14 cellular contexts compared by ENCODE assay signal in genomic region chr1:79638382-79638781, GRCh38.
A peak's percentile ranks its signal among the peaks of the same experiment; 100 is the strongest.
DNase-seq lines count a peak whose midpoint lies in the region; ATAC-seq and TF ChIP-seq lines count a peak whose summit lies in the region.
"Had no signal": no experiment of that assay in that cellular context is flagged by ENCODE, and none has a peak within 500 bp of the region (broad histone marks: within the 10 kb centered on the region; RNA-seq: fewer than 3 reads in every experiment).

No MANE protein-coding gene starts in this region.

- no peaks in the 10 kb centered on the region for H3K36me3 ChIP-seq in upper lobe of right lung
- H3K36me3 ChIP-seq in esophagus muscularis mucosa, result no peaks in the 10 kb centered on the region

- TF ChIP-seq EP300 in esophagus muscularis mucosa (IDR thresholded peaks at IDR 0.05), result no peak

- TF ChIP-seq POLR2A in esophagus muscularis mucosa (IDR thresholded peaks at IDR 0.05; ENCODE audit: low read depth), result no peak

- TF ChIP-seq CTCF in upper lobe of right lung (IDR thresholded peaks at IDR 0.05) (no peak), esophagus muscularis mucosa (IDR thresholded peaks at IDR 0.05) (no peak)

- intact Hi-C loops in upper lobe of right lung (cut with DNase I) (no loop called here), esophagus muscularis mucosa (cut with DNase I) (no loop called here)

- no peaks in the 10 kb centered on the region for H3K9me3 ChIP-seq in upper lobe of right lung
- no peaks in the 10 kb centered on the region for H3K9me3 ChIP-seq in esophagus muscularis mucosa

- DNase-seq in cerebellum (ENCODE audit: low spot score) (no peak), upper lobe of right lung (no peak), esophagus muscularis mucosa (ENCODE audit: extremely low spot score) (no peak)
- DNase-seq in stimulated activated CD4-positive, alpha-beta T cell treated with anti-CD3 and anti-CD28 coated beads, Interleukin-4, amount 100 ng/mL, for 4 hours, result no peak
- DNase-seq: ACHN; activated naive CD4-positive, alpha-beta T cell treated with Interleukin-2 at 50 U/mL for 16 hours; NCI-H1694 treated with DMSO at 0.1 percent for 48 hours; retina; SW 1271 had no signal

- H3K4me3 ChIP-seq in upper lobe of right lung (no peak overlapping the region), esophagus muscularis mucosa (no peak overlapping the region)

- no peak overlapping the region for H3K27ac ChIP-seq in upper lobe of right lung
- no peak overlapping the region for H3K27ac ChIP-seq in esophagus muscularis mucosa (replicated peaks in 1 of 4)

- 95% methylated on average over 2 of the region's 2 CpGs for WGBS in esophagus muscularis mucosa

- no peaks in the 10 kb centered on the region for H3K27me3 ChIP-seq in upper lobe of right lung
- H3K27me3 ChIP-seq in esophagus muscularis mucosa, result no peaks in the 10 kb centered on the region

- peak; percentile 99 for ATAC-seq in GM18498 (IDR thresholded peaks at IDR 0.05; ENCODE audit: unreplicated experiment)
- peak; percentile 98 for ATAC-seq in GM19452 (IDR thresholded peaks at IDR 0.05; ENCODE audit: unreplicated experiment)
- ATAC-seq in HG02763 (IDR thresholded peaks at IDR 0.05; ENCODE audit: unreplicated experiment), result peak; percentile 99
- ATAC-seq in HG03439 (IDR thresholded peaks at IDR 0.05; ENCODE audit: unreplicated experiment), result peak; percentile 67
- ATAC-seq in upper lobe of right lung, result no peak
- ATAC-seq: HepG2 had no signal

- H3K4me1 ChIP-seq in upper lobe of right lung, result no peaks in the 10 kb centered on the region
- no peaks in the 10 kb centered on the region for H3K4me1 ChIP-seq in esophagus muscularis mucosa
